ENCODE assay signal across 22 cellular contexts in the genomic region with DNA sequence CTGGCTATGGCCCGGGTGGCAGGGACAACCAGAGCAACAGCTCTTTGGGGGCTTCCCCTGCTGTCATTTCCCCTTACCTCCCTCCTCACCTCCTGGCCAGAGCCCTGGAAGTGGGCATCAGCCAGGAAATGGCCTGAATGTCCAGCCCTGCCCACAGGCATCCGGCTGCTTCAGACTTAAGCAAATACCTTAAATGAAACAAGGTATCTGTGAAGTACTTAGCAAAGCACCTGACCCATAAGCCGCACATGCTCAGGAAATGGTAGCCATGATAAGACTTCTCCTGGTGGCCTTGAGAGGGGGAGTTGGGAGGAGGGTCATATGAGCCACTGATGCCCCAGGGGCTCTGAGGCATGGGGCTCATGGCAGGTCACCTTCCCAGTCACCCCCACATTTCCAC. TPM values are rescaled to one million over a fixed set of nuclear protein-coding genes. Genes with fewer than 3 reads are reported as not detected.
"Had no signal": no experiment of that assay in that cellular context is flagged by ENCODE, and none has a peak within 500 bp of the region (broad histone marks: within the 10 kb centered on the region; RNA-seq: fewer than 3 reads in every experiment).

No MANE protein-coding gene starts in this region.

- DNase-seq: activated CD4-positive, alpha-beta T cell treated with anti-CD3 and anti-CD28 coated beads for 48 hours; activated CD4-positive, CD25-positive, alpha-beta regulatory T cell; activated CD8-positive, alpha-beta memory T cell treated with anti-CD3 and anti-CD28 coated beads, Interleukin-2, amount 50 U/mL, for 4 hours; activated CD8-positive, alpha-beta T cell treated with anti-CD3 and anti-CD28 coated beads, Interleukin-2, amount 10 ng/mL, durations not matched to agents 7 days and 5 days; activated effector memory CD4-positive, alpha-beta T cell treated with Interleukin-2 at 50 U/mL for 16 hours; activated naive CD4-positive, alpha-beta T cell treated with anti-CD3 and anti-CD28 coated beads, Interleukin-2, amount 10 ng/mL, durations not matched to agents 7 days and 5 days; activated naive CD8-positive, alpha-beta T cell treated with anti-CD3 and anti-CD28 coated beads, Interleukin-2, amount 50 U/mL, for 24 hours; activated T-cell treated with anti-CD3 and anti-CD28 coated beads, Interleukin-2, amount 50 U/mL, for 4 hours; anterior cingulate cortex; colonic mucosa; immature natural killer cell; kidney glomerular epithelial cell; mesendoderm; naive thymus-derived CD8-positive, alpha-beta T cell; stimulated activated CD4-positive, alpha-beta T cell treated with anti-CD3 and anti-CD28 coated beads, Interleukin-4, amount 100 ng/mL, for 24 hours; T-helper 1 cell; T-helper 9 cell had no signal

- H3K36me3 ChIP-seq: colonic mucosa, heart right ventricle had no signal

- H3K9me3 ChIP-seq: colonic mucosa, heart right ventricle had no signal

- H3K4me1 ChIP-seq: colonic mucosa had no signal

- H3K27ac ChIP-seq: colonic mucosa had no signal

- H3K27me3 ChIP-seq: colonic mucosa, heart right ventricle had no signal

- ATAC-seq: activated CD8-positive, alpha-beta T cell treated with anti-CD3 and anti-CD28 coated beads, Interleukin-2, amount 10 ng/mL, durations not matched to agents 7 days and 5 days; activated naive CD8-positive, alpha-beta T cell treated with anti-CD3 and anti-CD28 coated beads, Interleukin-2, amount 50 U/mL, for 24 hours; activated T-cell treated with anti-CD3 and anti-CD28 coated beads, Interleukin-2, amount 50 U/mL, for 4 hours; naive thymus-derived CD8-positive, alpha-beta T cell; stimulated activated effector memory CD8-positive, alpha-beta T cell treated with anti-CD3 and anti-CD28 coated beads, Interleukin-12 subunit alpha, Interleukin-12 subunit beta, amount 100 ng/mL, for 72 hours had no signal

- H3K4me3 ChIP-seq: colonic mucosa had no signal

RNA-seq across cellular contexts. Expression of gene CAMK2A, which starts 43.8 kb away (rescaled TPM):
- total RNA-seq: activated CD8-positive, alpha-beta T cell treated with anti-CD3 and anti-CD28 coated beads, Interleukin-2, amount 10 ng/mL, durations not matched to agents 7 days and 5 days; activated T-cell treated with anti-CD3 and anti-CD28 coated beads, Interleukin-2, amount 50 U/mL, for 4 hours; epithelial cell of proximal tubule; naive thymus-derived CD8-positive, alpha-beta T cell had no signal
- polyA plus RNA-seq: immature natural killer cell; naive thymus-derived CD8-positive, alpha-beta T cell had no signal

RNA-seq across cellular contexts. Expression of gene SLC6A7, which starts 55.9 kb away (rescaled TPM):
- total RNA-seq: activated CD8-positive, alpha-beta T cell treated with anti-CD3 and anti-CD28 coated beads, Interleukin-2, amount 10 ng/mL, durations not matched to agents 7 days and 5 days; activated T-cell treated with anti-CD3 and anti-CD28 coated beads, Interleukin-2, amount 50 U/mL, for 4 hours; epithelial cell of proximal tubule; heart right ventricle; mucosa of gallbladder; naive thymus-derived CD8-positive, alpha-beta T cell; omental fat pad had no signal
- polyA plus RNA-seq: heart right ventricle; immature natural killer cell; naive thymus-derived CD8-positive, alpha-beta T cell had no signal

RNA-seq across cellular contexts. Expression of gene ARSI, which starts 56.9 kb away (rescaled TPM):
- total RNA-seq: activated CD8-positive, alpha-beta T cell treated with anti-CD3 and anti-CD28 coated beads, Interleukin-2, amount 10 ng/mL, durations not matched to agents 7 days and 5 days; activated T-cell treated with anti-CD3 and anti-CD28 coated beads, Interleukin-2, amount 50 U/mL, for 4 hours; naive thymus-derived CD8-positive, alpha-beta T cell had no signal
- polyA plus RNA-seq: immature natural killer cell; naive thymus-derived CD8-positive, alpha-beta T cell had no signal
